Comparison of ENCODE assay signal across 16 cellular contexts in the genomic region with DNA sequence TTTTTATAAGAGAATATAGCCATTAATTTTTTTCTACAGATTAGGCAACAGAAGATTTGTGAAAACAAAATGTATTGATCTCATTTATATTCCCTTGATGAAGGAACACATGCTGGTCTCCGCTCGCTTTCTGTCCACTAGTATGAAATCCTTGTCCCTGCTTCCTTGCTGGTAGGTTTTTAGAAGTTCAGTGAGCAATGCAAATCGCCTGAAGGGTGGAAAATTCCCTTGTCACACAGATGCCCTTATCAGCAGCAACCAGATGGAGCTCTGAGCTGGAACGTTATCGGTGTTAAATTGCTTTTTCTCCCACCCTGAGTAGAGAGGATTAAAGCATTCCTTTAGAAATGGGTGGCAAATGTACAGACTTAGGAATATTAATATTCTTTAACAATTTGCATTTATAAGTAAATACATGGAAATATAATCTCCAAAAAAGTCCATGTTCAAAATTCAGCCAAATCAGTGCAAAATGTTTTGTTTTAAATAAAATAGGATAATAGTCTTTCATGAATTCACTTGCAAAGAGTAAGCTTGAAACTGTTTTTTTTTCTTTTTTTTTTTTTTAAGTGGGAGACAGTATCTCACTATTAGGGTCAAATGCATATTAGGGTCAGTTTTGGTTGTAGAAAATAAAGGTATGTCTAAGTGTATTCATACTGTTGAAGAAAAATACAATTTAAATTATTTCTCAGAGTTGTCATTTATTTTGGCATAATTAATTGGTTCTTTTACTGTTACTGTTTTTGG.
DNase-seq lines count a peak whose midpoint lies in the region; ATAC-seq, FAIRE-seq and TF ChIP-seq lines count a peak whose summit lies in the region.
"Had no signal": no experiment of that assay in that cellular context is flagged by ENCODE, and none has a peak within 500 bp of the region (broad histone marks: within the 10 kb centered on the region; RNA-seq: fewer than 3 reads in every experiment).

No MANE protein-coding gene starts in this region.

- no peak overlapping the region for H3K9ac ChIP-seq in astrocyte (ENCODE audit: low read length)
- H3K9ac ChIP-seq in colonic mucosa (ENCODE audit: low read depth in 2 of 2, low read length in 2 of 2) = no peak overlapping the region

- in situ Hi-C loops in GM13977 (cut with MboI; ENCODE audit: low pct_unique_long_range_greater_than_20kb, low sequenced_read_pairs, unreplicated experiment) = no loop called here

- no peak overlapping the region for H3K4me3 ChIP-seq in left ventricle myocardium inferior
- H3K4me3 ChIP-seq in right atrium auricular region = no peak overlapping the region
- H3K4me3 ChIP-seq in astrocyte (ENCODE audit: insufficient read depth, low read depth, low read length) = no peak overlapping the region
- H3K4me3 ChIP-seq in hepatocyte = no peak overlapping the region
- no peak overlapping the region for H3K4me3 ChIP-seq in breast epithelium
- no peak overlapping the region for H3K4me3 ChIP-seq in colonic mucosa
- H3K4me3 ChIP-seq: spleen, tibial nerve had no signal

- TF ChIP-seq POLR2A in breast epithelium (IDR thresholded peaks at IDR 0.05) = no peak

- no peak for DNase-seq in left ventricle myocardium inferior
- DNase-seq in right atrium auricular region (ENCODE audit: low spot score) = no peak
- DNase-seq in astrocyte (ENCODE audit: low read depth) = peak; percentile 26
- DNase-seq in hepatocyte (ENCODE audit: low spot score) = peak; percentile 15
- DNase-seq in breast epithelium (ENCODE audit: low spot score in 2 of 2) = no peak
- no peak for DNase-seq in GM13977 (ENCODE audit: low spot score)
- no peak for DNase-seq in activated naive CD8-positive, alpha-beta T cell treated with anti-CD3 and anti-CD28 coated beads, Interleukin-2, amount 50 U/mL, for 24 hours
- no peak for DNase-seq in colonic mucosa
- DNase-seq: ACHN; activated CD8-positive, alpha-beta memory T cell treated with anti-CD3 and anti-CD28 coated beads, Interleukin-2, amount 50 U/mL, for 4 hours; naive thymus-derived CD8-positive, alpha-beta T cell; NCI-H187 treated with DMSO at 0.1 percent for 48 hours; spleen had no signal

- no peak overlapping the region for H3K4me2 ChIP-seq in astrocyte (ENCODE audit: low read length)
- no peak overlapping the region for H3K4me2 ChIP-seq in hepatocyte

- no peaks in the 10 kb centered on the region for H4K20me1 ChIP-seq in astrocyte (ENCODE audit: insufficient read depth, low read length)
- H4K20me1 ChIP-seq in hepatocyte (ENCODE audit: insufficient read depth, poor library complexity, severe bottlenecking) = no peaks in the 10 kb centered on the region

- H3K4me1 ChIP-seq in left ventricle myocardium inferior = peaks cover 37% of the 10 kb centered on the region
- peaks cover 0 to 13% of the 10 kb centered on the region in 2 donors for H3K4me1 ChIP-seq in right atrium auricular region
- no peaks in the 10 kb centered on the region for H3K4me1 ChIP-seq in astrocyte (ENCODE audit: insufficient read depth, low read length)
- H3K4me1 ChIP-seq in hepatocyte (ENCODE audit: insufficient read depth) = no peaks in the 10 kb centered on the region
- H3K4me1 ChIP-seq in breast epithelium = no peaks in the 10 kb centered on the region
- no peaks in the 10 kb centered on the region for H3K4me1 ChIP-seq in colonic mucosa
- H3K4me1 ChIP-seq: tibial nerve had no signal

- peak overlapping the region; percentile 45 for H3K27ac ChIP-seq in left ventricle myocardium inferior (replicated peaks)
- H3K27ac ChIP-seq in right atrium auricular region = no peak overlapping the region
- H3K27ac ChIP-seq in astrocyte (ENCODE audit: low read depth, low read length) = no peak overlapping the region
- no peak overlapping the region for H3K27ac ChIP-seq in hepatocyte
- H3K27ac ChIP-seq in breast epithelium = no peak overlapping the region
- H3K27ac ChIP-seq in colonic mucosa = no peak overlapping the region
- H3K27ac ChIP-seq: spleen, tibial nerve had no signal

- no peak for ATAC-seq in activated naive CD8-positive, alpha-beta T cell treated with anti-CD3 and anti-CD28 coated beads, Interleukin-2, amount 50 U/mL, for 24 hours
- ATAC-seq: naive thymus-derived CD8-positive, alpha-beta T cell; Panc1 had no signal

- no peaks in the 10 kb centered on the region for H3K9me2 ChIP-seq in hepatocyte (replicated peaks; ENCODE audit: insufficient read depth)

- WGBS in hepatocyte (ENCODE audit: low lambda C conversion rate, missing lambda C conversion rate) = 28% methylated on average over 5 of the region's 5 CpGs

- no peak overlapping the region for H3K4me3 Mint-ChIP-seq in astrocyte (ENCODE audit: unreplicated experiment)
- no peak overlapping the region for H3K4me3 Mint-ChIP-seq in activated naive CD8-positive, alpha-beta T cell treated with anti-CD3 and anti-CD28 coated beads, Interleukin-2, amount 50 U/mL, for 24 hours
- H3K4me3 Mint-ChIP-seq: naive thymus-derived CD8-positive, alpha-beta T cell had no signal

- H3K27me3 Mint-ChIP-seq in astrocyte (ENCODE audit: low read depth, unreplicated experiment) = no peaks in the 10 kb centered on the region
- no peaks in the 10 kb centered on the region for H3K27me3 Mint-ChIP-seq in activated naive CD8-positive, alpha-beta T cell treated with anti-CD3 and anti-CD28 coated beads, Interleukin-2, amount 50 U/mL, for 24 hours
- H3K27me3 Mint-ChIP-seq: naive thymus-derived CD8-positive, alpha-beta T cell had no signal

- no peaks in the 10 kb centered on the region for H3K9me3 Mint-ChIP-seq in astrocyte (ENCODE audit: unreplicated experiment)
- no peaks in the 10 kb centered on the region for H3K9me3 Mint-ChIP-seq in activated naive CD8-positive, alpha-beta T cell treated with anti-CD3 and anti-CD28 coated beads, Interleukin-2, amount 50 U/mL, for 24 hours
- H3K9me3 Mint-ChIP-seq: naive thymus-derived CD8-positive, alpha-beta T cell had no signal

- H3K9me3 ChIP-seq in left ventricle myocardium inferior (replicated peaks) (no peaks in the 10 kb centered on the region), right atrium auricular region (no peaks in the 10 kb centered on the region), astrocyte (ENCODE audit: insufficient read depth, low read depth, low read length) (no peaks in the 10 kb centered on the region), hepatocyte (ENCODE audit: low read depth) (no peaks in the 10 kb centered on the region), breast epithelium (no peaks in the 10 kb centered on the region), colonic mucosa (no peaks in the 10 kb centered on the region)
- H3K9me3 ChIP-seq: spleen, tibial nerve had no signal

- H2AFZ ChIP-seq in astrocyte (ENCODE audit: low read depth, low read length) (no peak overlapping the region), hepatocyte (no peak overlapping the region)

- FAIRE-seq in astrocyte (lab: Jason Lieb, UNC) = no peak
- FAIRE-seq: GM12891 had no signal

- TF ChIP-seq CTCF in left ventricle myocardium inferior (IDR thresholded peaks at IDR 0.05; ENCODE audit: borderline replicate concordance) (no peak), right atrium auricular region (IDR thresholded peaks at IDR 0.05) (peak in 1 of 2 donors; percentile 21), astrocyte (IDR thresholded peaks at IDR 0.05; ENCODE audit: insufficient read depth, low read depth, low read length) (no peak), hepatocyte (IDR thresholded peaks at IDR 0.05; ENCODE audit: poor library complexity) (no peak), breast epithelium (IDR thresholded peaks at IDR 0.05) (no peak), GM13977 (IDR thresholded peaks at IDR 0.05; ENCODE audit: extremely low read depth, insufficient read depth, missing control alignments) (no peak), colonic mucosa (IDR thresholded peaks at IDR 0.05) (no peak)

- no peaks in the 10 kb centered on the region for H3K4me1 Mint-ChIP-seq in astrocyte (ENCODE audit: low read depth, unreplicated experiment)
- H3K4me1 Mint-ChIP-seq in activated naive CD8-positive, alpha-beta T cell treated with anti-CD3 and anti-CD28 coated beads, Interleukin-2, amount 50 U/mL, for 24 hours = no peaks in the 10 kb centered on the region
- H3K4me1 Mint-ChIP-seq: naive thymus-derived CD8-positive, alpha-beta T cell had no signal

- H3K27me3 ChIP-seq in left ventricle myocardium inferior (ENCODE audit: low read depth) (no peaks in the 10 kb centered on the region), right atrium auricular region (no peaks in the 10 kb centered on the region), astrocyte (ENCODE audit: insufficient read depth, low read length) (no peaks in the 10 kb centered on the region), hepatocyte (no peaks in the 10 kb centered on the region), breast epithelium (no peaks in the 10 kb centered on the region), colonic mucosa (no peaks in the 10 kb centered on the region)
- H3K27me3 ChIP-seq: spleen, tibial nerve had no signal

- peaks cover 2% of the 10 kb centered on the region for H3K36me3 Mint-ChIP-seq in astrocyte (ENCODE audit: low read depth, unreplicated experiment)
- peaks cover 6% of the 10 kb centered on the region for H3K36me3 Mint-ChIP-seq in activated naive CD8-positive, alpha-beta T cell treated with anti-CD3 and anti-CD28 coated beads, Interleukin-2, amount 50 U/mL, for 24 hours (ENCODE audit: low read depth)

- peaks cover 3% of the 10 kb centered on the region for H3K36me3 ChIP-seq in left ventricle myocardium inferior
- peaks cover 5% of the 10 kb centered on the region for H3K36me3 ChIP-seq in right atrium auricular region
- H3K36me3 ChIP-seq in astrocyte (ENCODE audit: insufficient read depth, low read length) = peaks cover 6% of the 10 kb centered on the region
- H3K36me3 ChIP-seq in hepatocyte (replicated peaks; ENCODE audit: insufficient read depth, low read depth) = no peaks in the 10 kb centered on the region
- H3K36me3 ChIP-seq in breast epithelium = no peaks in the 10 kb centered on the region
- no peaks in the 10 kb centered on the region for H3K36me3 ChIP-seq in colonic mucosa

- H3K27ac Mint-ChIP-seq in astrocyte (ENCODE audit: unreplicated experiment) = no peak overlapping the region
- no peak overlapping the region for H3K27ac Mint-ChIP-seq in activated naive CD8-positive, alpha-beta T cell treated with anti-CD3 and anti-CD28 coated beads, Interleukin-2, amount 50 U/mL, for 24 hours
- H3K27ac Mint-ChIP-seq: naive thymus-derived CD8-positive, alpha-beta T cell had no signal

- H3K79me2 ChIP-seq in astrocyte (ENCODE audit: insufficient read depth, low read length) = no peaks in the 10 kb centered on the region
- H3K79me2 ChIP-seq in hepatocyte = no peaks in the 10 kb centered on the region

- intact Hi-C loops in left ventricle myocardium inferior (cut with micrococcal nuclease) (no loop called here), breast epithelium (cut with DNase I; ENCODE audit: low total_unique reads) (no loop called here), colonic mucosa (cut with DNase I) (no loop called here)

Comparison
In these comparisons a context has a peak if more than half of its experiments do, and no peak if none do; other contexts are left out.
1. DNase-seq: peak in astrocyte (single experiment) and hepatocyte (single experiment); none in left ventricle myocardium inferior (single experiment), right atrium auricular region (single experiment), breast epithelium (0 of 2), GM13977 (single experiment), activated naive CD8-positive, alpha-beta T cell treated with anti-CD3 and anti-CD28 coated beads, Interleukin-2, amount 50 U/mL, for 24 hours (single experiment) and colonic mucosa (single experiment).